ENCODE assay signal across 14 cellular contexts in the genomic region with DNA sequence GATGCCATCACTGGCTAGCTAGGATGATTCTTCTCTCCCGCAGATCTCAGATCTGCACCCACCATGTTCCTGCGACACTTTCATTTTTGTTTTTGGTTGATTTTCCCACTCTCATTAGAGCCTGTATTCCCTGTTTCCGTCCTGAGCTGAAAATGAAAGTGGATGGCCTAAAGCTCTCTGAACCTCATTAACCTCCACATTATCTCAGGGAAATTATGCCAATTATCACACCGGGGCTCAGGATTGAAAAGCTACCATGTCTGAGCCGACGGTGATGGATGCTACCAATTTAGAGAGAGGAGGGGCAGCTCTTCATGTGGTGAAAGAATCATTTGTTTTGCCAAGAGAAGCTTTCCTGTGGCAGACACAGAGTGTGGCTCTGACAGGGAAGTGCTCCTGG.
DNase-seq lines count a peak whose midpoint lies in the region; ATAC-seq and TF ChIP-seq lines count a peak whose summit lies in the region.
"Had no signal": no experiment of that assay in that cellular context is flagged by ENCODE, and none has a peak within 500 bp of the region (broad histone marks: within the 10 kb centered on the region; RNA-seq: fewer than 3 reads in every experiment).

No MANE protein-coding gene starts in this region.

- no peaks in the 10 kb centered on the region for H3K36me3 ChIP-seq in body of pancreas (replicated peaks in 1 of 2; ENCODE audit: insufficient read depth in 1 of 2, low read depth in 2 of 2)
- H3K36me3 ChIP-seq: heart right ventricle, neutrophil had no signal

- no peak for TF ChIP-seq POLR2A in body of pancreas (IDR thresholded peaks at IDR 0.05)

- H3K9me3 Mint-ChIP-seq in nephron progenitor cell: peaks cover 28% of the 10 kb centered on the region

- H3K4me3 ChIP-seq in right cardiac atrium (ENCODE audit: low read length) (peak overlapping the region; percentile 33), choroid plexus epithelial cell (ENCODE audit: low read depth, low read length) (peak overlapping the region; percentile 7), body of pancreas (no peak overlapping the region)

- H3K9me3 ChIP-seq in right cardiac atrium (ENCODE audit: control insufficient read depth, low read length) (no peaks in the 10 kb centered on the region), body of pancreas (no peaks in the 10 kb centered on the region)
- H3K9me3 ChIP-seq: neutrophil had no signal

- H3K4me3 Mint-ChIP-seq in nephron progenitor cell: no peak overlapping the region

- H3K36me3 Mint-ChIP-seq in nephron progenitor cell (ENCODE audit: low read depth): peaks cover 4% of the 10 kb centered on the region
- H3K36me3 Mint-ChIP-seq: activated naive CD4-positive, alpha-beta T cell treated with anti-CD3 and anti-CD28 coated beads, Interleukin-2, amount 50 U/mL, for 72 hours had no signal

- H3K27me3 ChIP-seq in right cardiac atrium (ENCODE audit: control insufficient read depth, insufficient read depth) (no peaks in the 10 kb centered on the region), body of pancreas (no peaks in the 10 kb centered on the region)
- H3K27me3 ChIP-seq: heart right ventricle, neutrophil had no signal

- H3K4me1 ChIP-seq in right cardiac atrium (ENCODE audit: control insufficient read depth, insufficient read depth, low read length) (no peaks in the 10 kb centered on the region), body of pancreas (no peaks in the 10 kb centered on the region)

- ATAC-seq in right cardiac atrium (peak; percentile 47 to 56), Right ventricle myocardium inferior (no peak), body of pancreas (no peak)
- ATAC-seq: activated naive CD4-positive, alpha-beta T cell treated with anti-CD3 and anti-CD28 coated beads, Interleukin-2, amount 50 U/mL, for 72 hours; left lobe of liver had no signal

- 27% methylated on average over 6 of the region's 6 CpGs for WGBS in right cardiac atrium
- WGBS in body of pancreas, 2 donors: 30 to 38% methylated on average over 6 of the region's 6 CpGs

- DNase-seq in right cardiac atrium (no peak), Right ventricle myocardium inferior (ENCODE audit: missing footprints) (no peak), choroid plexus epithelial cell (ENCODE audit: low read depth) (no peak), nephron progenitor cell (no peak), DMS53 (lab: John Stamatoyannopoulos, UW) (no peak), body of pancreas (no peak), middle frontal gyrus (ENCODE audit: extremely low spot score, low spot score) (no peak)
- no peak for DNase-seq in activated CD8-positive, alpha-beta memory T cell treated with anti-CD3 and anti-CD28 coated beads, Interleukin-2, amount 50 U/mL, for 4 hours
- DNase-seq: AML-193, DMS153, heart right ventricle had no signal

- H3K27ac Mint-ChIP-seq in nephron progenitor cell: peak overlapping the region; percentile 45
- H3K27ac Mint-ChIP-seq: activated naive CD4-positive, alpha-beta T cell treated with anti-CD3 and anti-CD28 coated beads, Interleukin-2, amount 50 U/mL, for 72 hours had no signal

- no peak overlapping the region for H3K27ac ChIP-seq in right cardiac atrium (ENCODE audit: low read length)
- no peak overlapping the region for H3K27ac ChIP-seq in body of pancreas
- H3K27ac ChIP-seq: neutrophil had no signal

- H3K4me1 Mint-ChIP-seq in nephron progenitor cell: peaks cover 21% of the 10 kb centered on the region

- intact Hi-C loops in right cardiac atrium (cut with DNase I) (no loop called here), Right ventricle myocardium inferior (cut with DNase I) (no loop called here), body of pancreas (cut with DNase I) (no loop called here)

- no peak for TF ChIP-seq CTCF in choroid plexus epithelial cell (conservative IDR thresholded peaks at IDR 0.05; ENCODE audit: low read depth, low read length)
- no peak for TF ChIP-seq CTCF in nephron progenitor cell (IDR thresholded peaks at IDR 0.05)
- TF ChIP-seq CTCF in body of pancreas (IDR thresholded peaks at IDR 0.05): no peak

- H3K27me3 Mint-ChIP-seq in nephron progenitor cell (ENCODE audit: low read depth, poor library complexity): peaks cover 5% of the 10 kb centered on the region

Comparison
In these comparisons a context has a peak if more than half of its experiments do, and no peak if none do; other contexts are left out.
1. ATAC-seq: peak in right cardiac atrium (2 of 2); none in Right ventricle myocardium inferior (single experiment) and body of pancreas (single experiment).
2. H3K4me3 ChIP-seq: peak in right cardiac atrium (single experiment) and choroid plexus epithelial cell (single experiment); none in body of pancreas (0 of 2).